Comparison of ENCODE assay signal across 19 cellular contexts in genomic region chr7:16881809-16882208, GRCh38. TPM values are rescaled to one million over a fixed set of nuclear protein-coding genes. Genes with fewer than 3 reads are reported as not detected.
DNase-seq lines count a peak whose midpoint lies in the region; ATAC-seq and TF ChIP-seq lines count a peak whose summit lies in the region.
"Had no signal": no experiment of that assay in that cellular context is flagged by ENCODE, and none has a peak within 500 bp of the region (broad histone marks: within the 10 kb centered on the region; RNA-seq: fewer than 3 reads in every experiment).

Gene AGR3, minus strand, starts transcription at chr7:16881983. Its CDS starts 3,365 bp downstream, at chr7:16878618.

- no peak for ATAC-seq in HG02885 (IDR thresholded peaks at IDR 0.05; ENCODE audit: poor library complexity, unreplicated experiment)
- ATAC-seq: natural killer cell treated with Interleukin-12 subunit alpha and Interleukin-12 subunit beta and Interleukin-15 and Interleukin-18, amount 100 ng/mL, for 72 hours; psoas muscle; stimulated activated effector memory CD8-positive, alpha-beta T cell treated with anti-CD3 and anti-CD28 coated beads, Interleukin-12 subunit alpha, Interleukin-12 subunit beta, amount 100 ng/mL, for 72 hours had no signal

- H3K27ac Mint-ChIP-seq in MCF 10A (ENCODE audit: low read depth, unreplicated experiment), result no peak within 1 kb of the TSS
- H3K27ac Mint-ChIP-seq: activated CD4-positive, alpha-beta T cell treated with anti-CD3 and anti-CD28 coated beads, Interleukin-2, amount 10 ng/mL, durations not matched to agents 7 days and 5 days; endodermal cell; natural killer cell treated with Interleukin-12 subunit alpha and Interleukin-12 subunit beta and Interleukin-15 and Interleukin-18, amount 100 ng/mL, for 72 hours; stimulated activated effector memory CD8-positive, alpha-beta T cell treated with anti-CD3 and anti-CD28 coated beads, Interleukin-12 subunit alpha, Interleukin-12 subunit beta, amount 100 ng/mL, for 72 hours had no signal

- TF ChIP-seq CTCF in breast epithelium (IDR thresholded peaks at IDR 0.05) (no peak), MCF 10A (IDR thresholded peaks at IDR 0.05; ENCODE audit: unreplicated experiment) (no peak)

- H3K9ac ChIP-seq in duodenal mucosa (ENCODE audit: low read depth in 1 of 2, low read length in 2 of 2), result peak within 1 kb of the TSS; percentile 73 to 82

- BruUV-seq in MCF 10A (replicated peaks; lab: Mats Ljungman, UMichigan), result no TSS peak

- no peak for TF ChIP-seq POLR2A in breast epithelium (IDR thresholded peaks at IDR 0.05)

- H3K4me3 ChIP-seq in breast epithelium (peak within 1 kb of the TSS in 1 of 3 donors; percentile 19), duodenal mucosa (ENCODE audit: low read depth in 1 of 2, low read length in 2 of 2) (peak within 1 kb of the TSS; percentile 65 to 69), muscle layer of duodenum (ENCODE audit: low read depth in 1 of 2, low read length in 2 of 2) (peak within 1 kb of the TSS in 1 of 2 donors; percentile 49)
- H3K4me3 ChIP-seq: psoas muscle had no signal

- intact Hi-C loops in breast epithelium (cut with DNase I; ENCODE audit: low total_unique reads), result no loop called here
- intact Hi-C loops in MCF 10A (cut with micrococcal nuclease), result no loop called here

- no peaks in the 10 kb centered on the region for H3K9me3 Mint-ChIP-seq in MCF 10A (ENCODE audit: unreplicated experiment)
- H3K9me3 Mint-ChIP-seq: activated CD4-positive, alpha-beta T cell treated with anti-CD3 and anti-CD28 coated beads, Interleukin-2, amount 10 ng/mL, durations not matched to agents 7 days and 5 days; endodermal cell; natural killer cell treated with Interleukin-12 subunit alpha and Interleukin-12 subunit beta and Interleukin-15 and Interleukin-18, amount 100 ng/mL, for 72 hours; stimulated activated effector memory CD8-positive, alpha-beta T cell treated with anti-CD3 and anti-CD28 coated beads, Interleukin-12 subunit alpha, Interleukin-12 subunit beta, amount 100 ng/mL, for 72 hours had no signal

- CTCF ChIA-PET in MCF 10A (lab: Yijun Ruan, JAX), result interaction anchor here (0.6 to 1.7 kb wide), 4 partner anchors 10 to 168 kb away, joined by 3 to 11 read pairs (median 4); no protein-coding TSS in a partner anchor

- H3K27me3 ChIP-seq in breast epithelium, result no peaks in the 10 kb centered on the region
- H3K27me3 ChIP-seq in duodenal mucosa (ENCODE audit: control insufficient read depth in 1 of 2, insufficient read depth in 2 of 2, low read length in 2 of 2), result no peaks in the 10 kb centered on the region
- H3K27me3 ChIP-seq in muscle layer of duodenum (ENCODE audit: low read depth, low read length), result no peaks in the 10 kb centered on the region

- POLR2A ChIA-PET in MCF 10A (lab: Yijun Ruan, JAX), result interaction anchor here (0.7 to 1.0 kb wide), 2 partner anchors 33 to 262 kb away, joined by 3 read pairs; no protein-coding TSS in a partner anchor

- H3K36me3 ChIP-seq in breast epithelium, result no peaks in the 10 kb centered on the region
- no peaks in the 10 kb centered on the region for H3K36me3 ChIP-seq in duodenal mucosa (ENCODE audit: control insufficient read depth in 1 of 2, insufficient read depth in 2 of 2, low read length in 2 of 2)
- H3K36me3 ChIP-seq in muscle layer of duodenum (ENCODE audit: control insufficient read depth in 1 of 2, insufficient read depth in 2 of 2, low read length in 2 of 2), result no peaks in the 10 kb centered on the region

- H3K27ac ChIP-seq in breast epithelium (peak within 1 kb of the TSS; percentile 62 to 71), duodenal mucosa (ENCODE audit: low read depth, low read length) (no peak within 1 kb of the TSS), muscle layer of duodenum (ENCODE audit: low read length) (peak within 1 kb of the TSS; percentile 84)
- H3K27ac ChIP-seq: C4-2B, psoas muscle had no signal

- H3K36me3 Mint-ChIP-seq in MCF 10A (ENCODE audit: insufficient read depth, unreplicated experiment), result no peaks in the 10 kb centered on the region
- H3K36me3 Mint-ChIP-seq: natural killer cell treated with Interleukin-12 subunit alpha and Interleukin-12 subunit beta and Interleukin-15 and Interleukin-18, amount 100 ng/mL, for 72 hours; stimulated activated effector memory CD8-positive, alpha-beta T cell treated with anti-CD3 and anti-CD28 coated beads, Interleukin-12 subunit alpha, Interleukin-12 subunit beta, amount 100 ng/mL, for 72 hours had no signal

- no peaks in the 10 kb centered on the region for H3K4me1 ChIP-seq in breast epithelium
- peaks cover 5 to 6% of the 10 kb centered on the region in 2 donors for H3K4me1 ChIP-seq in duodenal mucosa (ENCODE audit: control insufficient read depth in 1 of 2, insufficient read depth in 2 of 2, low read length in 2 of 2)
- no peaks in the 10 kb centered on the region for H3K4me1 ChIP-seq in muscle layer of duodenum (ENCODE audit: control insufficient read depth in 1 of 2, insufficient read depth in 2 of 2, low read length in 2 of 2)
- H3K4me1 ChIP-seq: psoas muscle had no signal

- no peak within 1 kb of the TSS for H3K4me3 Mint-ChIP-seq in MCF 10A (ENCODE audit: unreplicated experiment)
- H3K4me3 Mint-ChIP-seq: activated CD4-positive, alpha-beta T cell treated with anti-CD3 and anti-CD28 coated beads, Interleukin-2, amount 10 ng/mL, durations not matched to agents 7 days and 5 days; endodermal cell; natural killer cell treated with Interleukin-12 subunit alpha and Interleukin-12 subunit beta and Interleukin-15 and Interleukin-18, amount 100 ng/mL, for 72 hours; stimulated activated effector memory CD8-positive, alpha-beta T cell treated with anti-CD3 and anti-CD28 coated beads, Interleukin-12 subunit alpha, Interleukin-12 subunit beta, amount 100 ng/mL, for 72 hours had no signal

- H3K9me3 ChIP-seq in breast epithelium (no peaks in the 10 kb centered on the region), duodenal mucosa (ENCODE audit: control insufficient read depth in 1 of 2, low read length in 2 of 2) (no peaks in the 10 kb centered on the region), muscle layer of duodenum (ENCODE audit: control insufficient read depth in 1 of 2, low read length in 2 of 2) (no peaks in the 10 kb centered on the region)
- H3K9me3 ChIP-seq: psoas muscle had no signal

- no peak for DNase-seq in breast epithelium (ENCODE audit: low spot score in 2 of 2)
- no peak for DNase-seq in MCF 10A (ENCODE audit: unreplicated experiment)
- no peak for DNase-seq in mesenteric fat pad (ENCODE audit: low spot score)
- DNase-seq in activated naive CD4-positive, alpha-beta T cell (lab: John Stamatoyannopoulos, UW), result no peak
- DNase-seq in NCI-H510A (lab: John Stamatoyannopoulos, UW), result no peak
- DNase-seq: activated CD4-positive, alpha-beta T cell treated with anti-CD3 and anti-CD28 coated beads, Interleukin-2, amount 10 ng/mL, durations not matched to agents 7 days and 5 days; endodermal cell; NCI-H187 treated with DMSO at 0.1 percent for 48 hours; NCI-H526; psoas muscle had no signal

- no peaks in the 10 kb centered on the region for H3K27me3 Mint-ChIP-seq in MCF 10A (ENCODE audit: insufficient read depth, unreplicated experiment)
- H3K27me3 Mint-ChIP-seq: activated CD4-positive, alpha-beta T cell treated with anti-CD3 and anti-CD28 coated beads, Interleukin-2, amount 10 ng/mL, durations not matched to agents 7 days and 5 days had no signal

- H3K4me1 Mint-ChIP-seq in MCF 10A (ENCODE audit: insufficient read depth, unreplicated experiment), result no peaks in the 10 kb centered on the region
- H3K4me1 Mint-ChIP-seq: activated CD4-positive, alpha-beta T cell treated with anti-CD3 and anti-CD28 coated beads, Interleukin-2, amount 10 ng/mL, durations not matched to agents 7 days and 5 days; endodermal cell; stimulated activated effector memory CD8-positive, alpha-beta T cell treated with anti-CD3 and anti-CD28 coated beads, Interleukin-12 subunit alpha, Interleukin-12 subunit beta, amount 100 ng/mL, for 72 hours had no signal

RNA-seq across cellular contexts. Expression of gene AGR3, which starts in this region (rescaled TPM):
- total RNA-seq in breast epithelium (10 to 100 TPM in 2 of 3 donors, not detected in 1; 32.1 to 37.3 TPM), MCF 10A (2022) (not detected in 2 replicates), mesenteric fat pad (not detected)
- total RNA-seq: activated CD4-positive, alpha-beta T cell treated with anti-CD3 and anti-CD28 coated beads, Interleukin-2, amount 10 ng/mL, durations not matched to agents 7 days and 5 days; cerebellum; Daoy; endodermal cell; kidney epithelial cell; natural killer cell treated with Interleukin-12 subunit alpha and Interleukin-12 subunit beta and Interleukin-15 and Interleukin-18, amount 100 ng/mL, for 72 hours; psoas muscle had no signal
